Comparison of ENCODE assay signal across 12 cellular contexts in genomic region chr3:126112531-126113237, GRCh38.
"Had no signal": no experiment of that assay in that cellular context is flagged by ENCODE, and none has a peak within 500 bp of the region (broad histone marks: within the 10 kb centered on the region; RNA-seq: fewer than 3 reads in every experiment).

No MANE protein-coding gene starts in this region.

- H3K27me3 ChIP-seq: adrenal gland had no signal

- DNase-seq: activated naive CD4-positive, alpha-beta T cell treated with anti-CD3 and anti-CD28 coated beads, Interleukin-2, amount 10 ng/mL, durations not matched to agents 7 days and 5 days; caudate nucleus; cortex of kidney; effector CD8-positive, alpha-beta T cell; naive B cell; SW 1271; trophoblast cell had no signal

- ATAC-seq: activated CD4-positive, CD25-positive, alpha-beta regulatory T cell treated with anti-CD3 and anti-CD28 coated beads, Interleukin-2, amount 50 U/mL, for 24 hours had no signal

- H3K27ac ChIP-seq: adrenal gland, epithelial cell of prostate, skin epidermis had no signal

- H3K4me3 ChIP-seq: adrenal gland, lung, skin epidermis had no signal

- H3K4me1 ChIP-seq: adrenal gland had no signal

- H3K36me3 ChIP-seq: adrenal gland had no signal

- H3K9me3 ChIP-seq: adrenal gland had no signal
